Comparison of ENCODE assay signal across 18 cellular contexts in genomic region chr15:79606831-79607355, GRCh38.
"Had no signal": no experiment of that assay in that cellular context is flagged by ENCODE, and none has a peak within 500 bp of the region (broad histone marks: within the 10 kb centered on the region; RNA-seq: fewer than 3 reads in every experiment).

No MANE protein-coding gene starts in this region.

- DNase-seq: colonic mucosa; cortex of kidney; effector CD8-positive, alpha-beta T cell; effector memory CD8-positive, alpha-beta T cell; endodermal cell; erythroblast; foreskin keratinocyte; heart right ventricle; hippocampal formation; left cardiac atrium; left lung; left ventricle myocardium superior; lower lobe of right lung; mesenchymal stem cell; midbrain had no signal

- H3K9me3 Mint-ChIP-seq: dendritic cell treated with granulocyte-macrophage colony-stimulating factor and Interleukin-4, amounts not matched to agents 40 ng/mL and 50 ng/mL, for 4 days; effector memory CD8-positive, alpha-beta T cell; endodermal cell had no signal

- H3K27me3 ChIP-seq: colonic mucosa had no signal

- H3K4me3 Mint-ChIP-seq: dendritic cell treated with granulocyte-macrophage colony-stimulating factor and Interleukin-4, amounts not matched to agents 40 ng/mL and 50 ng/mL, for 4 days; effector memory CD8-positive, alpha-beta T cell; endodermal cell had no signal

- H3K27ac Mint-ChIP-seq: dendritic cell treated with granulocyte-macrophage colony-stimulating factor and Interleukin-4, amounts not matched to agents 40 ng/mL and 50 ng/mL, for 4 days; effector memory CD8-positive, alpha-beta T cell; endodermal cell had no signal

- H3K36me3 ChIP-seq: colonic mucosa, gastroesophageal sphincter, heart right ventricle, left lung, lower lobe of right lung had no signal

- H3K4me1 ChIP-seq: colonic mucosa, foreskin keratinocyte, gastroesophageal sphincter, heart right ventricle, left lung, lower lobe of right lung had no signal

- H3K9me3 ChIP-seq: colonic mucosa, gastroesophageal sphincter, heart right ventricle, left lung, lower lobe of right lung had no signal

- H3K4me3 ChIP-seq: colonic mucosa, gastroesophageal sphincter, heart right ventricle, left lung, lower lobe of right lung had no signal

- H3K27ac ChIP-seq: colonic mucosa, epithelial cell of prostate, foreskin keratinocyte, gastroesophageal sphincter, heart right ventricle, left lung, lower lobe of right lung had no signal

- H3K4me1 Mint-ChIP-seq: endodermal cell had no signal
